Comparison of ENCODE assay signal across 9 cellular contexts in genomic region chr16:4415538-4416199, GRCh38. TPM values are rescaled to one million over a fixed set of nuclear protein-coding genes. Genes with fewer than 3 reads are reported as not detected.
DNase-seq lines count a peak whose midpoint lies in the region; ATAC-seq and TF ChIP-seq lines count a peak whose summit lies in the region.
"Had no signal": no experiment of that assay in that cellular context is flagged by ENCODE, and none has a peak within 500 bp of the region (broad histone marks: within the 10 kb centered on the region; RNA-seq: fewer than 3 reads in every experiment).

No MANE protein-coding gene starts in this region.

- peak; percentile 51 for DNase-seq in Caki2 (ENCODE audit: low read depth)
- DNase-seq in HCT116 (ENCODE audit: low read depth, low spot score), result no peak
- DNase-seq in RWPE1 (ENCODE audit: low spot score), result no peak
- peak; percentile 59 for DNase-seq in activated naive CD4-positive, alpha-beta T cell treated with anti-CD3 and anti-CD28 coated beads, Interleukin-2, amount 50 U/mL, for 16 hours
- no peak for DNase-seq in Right ventricle myocardium inferior (ENCODE audit: missing footprints)
- peak in 2 of 5 donors; percentile 57 to 60 for DNase-seq in ovary
- no peak for DNase-seq in kidney glomerular epithelial cell (lab: John Stamatoyannopoulos, UW)
- no peak for DNase-seq in DMS114 treated with DMSO at 0.1 percent for 48 hours (lab: John Stamatoyannopoulos, UW; ENCODE audit: unreplicated experiment)

- H3K27ac ChIP-seq in HCT116 (ENCODE audit: low read depth, low read length) (peak overlapping the region; percentile 74; the same call in 1 of the 2 replicates), RWPE1 (peak overlapping the region; percentile 72), ovary (peak overlapping the region in 1 of 2 donors; percentile 45)

- H3K9ac ChIP-seq in HCT116 (ENCODE audit: low read length), result peak overlapping the region; percentile 81

- TF ChIP-seq CTCF in HCT116 (IDR thresholded peaks at IDR 0.05 in 2 of 3, conservative IDR thresholded peaks at IDR 0.05 in 1 of 3; ENCODE audit: borderline replicate concordance in 1 of 3, insufficient read depth in 1 of 3, low read depth in 2 of 3, low read length in 2 of 3) (0 out of 6 replicates have a peak, but pooled peaks of 1 of the 3 experiments have one; percentile 0), RWPE1 (conservative IDR thresholded peaks at IDR 0.05; ENCODE audit: low read depth) (no peak), ovary (IDR thresholded peaks at IDR 0.05) (no peak)

- H3K4me2 ChIP-seq in HCT116 (ENCODE audit: low read length), result peak overlapping the region; percentile 90

- H4K20me1 ChIP-seq in HCT116 (ENCODE audit: insufficient read depth), result no peaks in the 10 kb centered on the region

- POLR2A ChIA-PET in HCT116 (lab: Charles Lee) (no interaction called here), RWPE1 (lab: Yijun Ruan, JAX; ENCODE audit: low non-redundant PET) (interaction anchor here (0.8 kb wide), 1 partner anchor 72 kb away, joined by 3 read pairs; no protein-coding TSS in a partner anchor)

- H3K4me3 ChIP-seq in HCT116 (replicated peaks in 1 of 2; ENCODE audit: low read depth in 1 of 2, low read length in 2 of 2) (peak overlapping the region; percentile 60 to 78), ovary (peak overlapping the region; percentile 90)

- in situ Hi-C loops in Caki2 (cut with HindIII; ENCODE audit: low pct_unique_long_range_greater_than_20kb, low sequenced_read_pairs), result no loop called here

- H3K9me2 ChIP-seq in HCT116 (ENCODE audit: insufficient read depth), result no peaks in the 10 kb centered on the region

- peaks cover 10 to 14% of the 10 kb centered on the region in 2 experiments; a peak in 3 of 4 replicates for H3K4me1 ChIP-seq in HCT116 (ENCODE audit: control insufficient read depth in 1 of 2, insufficient read depth in 2 of 2, low read length in 2 of 2)
- peaks cover 4% of the 10 kb centered on the region for H3K4me1 ChIP-seq in ovary (ENCODE audit: insufficient read depth)

- RAD21 ChIA-PET in HCT116 (lab: Charles Lee; ENCODE audit: low non-redundant PET in 1 of 2, low total read pairs in 2 of 2, uncharacterized antibody in 2 of 2, unreplicated experiment in 2 of 2), result interaction anchor here in 1 of 2 experiments (0.8 kb wide), 1 partner anchor 14 kb away, joined by 3 read pairs; no protein-coding TSS in a partner anchor

- peak; percentile 43 for ATAC-seq in HCT116
- peak; percentile 7 for ATAC-seq in Right ventricle myocardium inferior

- CTCF ChIA-PET in HCT116 (lab: Charles Lee) (interaction anchor here (1.4 to 2.0 kb wide), 3 partner anchors 11 to 162 kb away, joined by 3 to 8 read pairs (median 6); no protein-coding TSS in a partner anchor), RWPE1 (lab: Yijun Ruan, JAX) (interaction anchor here (0.6 to 1.2 kb wide), 4 partner anchors 13 to 552 kb away, joined by 3 to 9 read pairs (median 4); no protein-coding TSS in a partner anchor)

- no peak for TF ChIP-seq EP300 in ovary (IDR thresholded peaks at IDR 0.05)

- WGBS in ovary, 3 donors, result 4 to 7% (median 5%) methylated on average over 37 to 44 of the region's 44 CpGs

- intact Hi-C loops in HCT116 (cut with micrococcal nuclease), result no loop called here
- intact Hi-C loops in Right ventricle myocardium inferior (cut with DNase I), result no loop called here
- intact Hi-C loops in ovary (cut with DNase I), result no loop called here

- H2AFZ ChIP-seq in HCT116 (ENCODE audit: low read depth, low read length, poor library complexity, severe bottlenecking), result no peak overlapping the region

- no peaks in the 10 kb centered on the region for H3K27me3 ChIP-seq in HCT116 (ENCODE audit: insufficient read depth, low read length)
- no peaks in the 10 kb centered on the region for H3K27me3 ChIP-seq in ovary

- H3K36me3 ChIP-seq in HCT116 (ENCODE audit: control insufficient read depth in 1 of 2, insufficient read depth in 2 of 2, low read length in 2 of 2) (no peaks in the 10 kb centered on the region), ovary (no peaks in the 10 kb centered on the region)

- TF ChIP-seq POLR2A in HCT116 (IDR thresholded peaks at IDR 0.05; ENCODE audit: borderline replicate concordance, extremely low read depth, insufficient read depth, insufficient read length) (no peak), ovary (IDR thresholded peaks at IDR 0.05) (no peak)

- H3K79me2 ChIP-seq in HCT116 (ENCODE audit: insufficient read depth, low read length), result peaks cover 16% of the 10 kb centered on the region

- no peaks in the 10 kb centered on the region for H3K9me3 ChIP-seq in HCT116 (ENCODE audit: control insufficient read depth in 1 of 2, insufficient read depth in 1 of 2, low read depth in 1 of 2, low read length in 2 of 2)
- no peaks in the 10 kb centered on the region for H3K9me3 ChIP-seq in ovary

- BruUV-seq in HCT116 (replicated peaks; lab: Mats Ljungman, UMichigan), result no TSS peak

- TF ChIP-seq RAD21 in HCT116 (IDR thresholded peaks at IDR 0.05; ENCODE audit: low read depth), result no peak

TF ChIP-seq in HCT116, 20 proteins besides CTCF, POLR2A, EP300 and RAD21:
- TF ChIP-seq FOSL1 (IDR thresholded peaks at IDR 0.05; ENCODE audit: low read depth) (no peak), ZFX (IDR thresholded peaks at IDR 0.05) (peak; percentile 68)
TF ChIP-seq in HCT116: peak in this region for 1.

RNA-seq across cellular contexts. Expression of gene CORO7, which starts 0.7 kb away (rescaled TPM):
- total RNA-seq in Caki2 (2014; rRNA removed; shearing (Covaris generic); ENCODE audit: low replicate concordance), result 31.7 and 44.7 TPM in 2 replicates
- 21.3 TPM for total RNA-seq in HCT116 (2021; ENCODE audit: unreplicated experiment)
- polyA plus RNA-seq in HCT116 (2012), result 9.7 and 11.0 TPM in 2 replicates
- 11.6 TPM for total RNA-seq in Right ventricle myocardium inferior
- total RNA-seq in ovary, result 10 to 100 TPM in 6 of 7 donors, 1 to 10 TPM in 1; 7.6 to 29.5 (median 19.5) TPM
- 1 to 10 TPM; 1.3 to 9.7 TPM for polyA plus RNA-seq in ovary

RNA-seq across cellular contexts. Expression of gene DNAJA3, which starts 10.0 kb away (rescaled TPM):
- 106 and 136 TPM in 2 replicates for total RNA-seq in Caki2 (2014; rRNA removed; shearing (Covaris generic); ENCODE audit: low replicate concordance)
- total RNA-seq in HCT116 (2021; ENCODE audit: unreplicated experiment) (93.3 TPM), Right ventricle myocardium inferior (71.4 TPM), ovary (10 to 100 TPM; 32.5 to 47.0 (median 39.0) TPM)
- polyA plus RNA-seq in HCT116 (2012), result 81.3 and 81.4 TPM in 2 replicates
- 10 to 100 TPM; 26.4 to 35.0 TPM for polyA plus RNA-seq in ovary

RNA-seq across cellular contexts. Expression of gene VASN, which starts 44.0 kb away (rescaled TPM):
- 4.3 and 5.5 TPM in 2 replicates for total RNA-seq in Caki2 (2014; rRNA removed; shearing (Covaris generic); ENCODE audit: low replicate concordance)
- total RNA-seq in HCT116 (2021; ENCODE audit: unreplicated experiment) (6.3 TPM), Right ventricle myocardium inferior (6.4 TPM), ovary (10 to 100 TPM; 19.8 to 49.5 (median 43.5) TPM)
- 6.7 and 7.4 TPM in 2 replicates for polyA plus RNA-seq in HCT116 (2012)
- polyA plus RNA-seq in ovary, result 10 to 100 TPM in 1 of 2 donors, 1 to 10 TPM in 1; 2.4 to 47.6 TPM
- total RNA-seq: T-helper 2 cell treated with Interferon-gamma antibody and Interleukin-4, amounts not matched to agents 100 ng/mL and 5 ng/mL, for 36 hours had no signal

RNA-seq across cellular contexts. Expression of gene NMRAL1, which starts 58.8 kb away (rescaled TPM):
- total RNA-seq in Caki2 (2014; rRNA removed; shearing (Covaris generic); ENCODE audit: low replicate concordance), result 211 and 290 TPM in 2 replicates
- total RNA-seq in HCT116 (2021; ENCODE audit: unreplicated experiment) (76.7 TPM), Right ventricle myocardium inferior (26.0 TPM), ovary (10 to 100 TPM; 41.7 to 72.7 (median 51.5) TPM)
- 66.3 and 79.9 TPM in 2 replicates for polyA plus RNA-seq in HCT116 (2012)
- polyA plus RNA-seq in ovary, result 10 to 100 TPM; 15.0 to 56.5 TPM

Comparison
In these comparisons a context has a peak if more than half of its experiments do, and no peak if none do; other contexts are left out.
1. DNase-seq: peak in Caki2 (single experiment) and activated naive CD4-positive, alpha-beta T cell treated with anti-CD3 and anti-CD28 coated beads, Interleukin-2, amount 50 U/mL, for 16 hours (single experiment); none in HCT116 (single experiment), RWPE1 (single experiment), Right ventricle myocardium inferior (single experiment), kidney glomerular epithelial cell (single experiment) and DMS114 treated with DMSO at 0.1 percent for 48 hours (single experiment).